Comparison of ENCODE assay signal across 8 cellular contexts in genomic region chr7:71733108-71733870, GRCh38.
DNase-seq lines count a peak whose midpoint lies in the region; ATAC-seq and TF ChIP-seq lines count a peak whose summit lies in the region.

No MANE protein-coding gene starts in this region.

- no peaks in the 10 kb centered on the region for H3K36me3 ChIP-seq in left lung

- intact Hi-C loops in left lung (cut with DNase I): loop anchor here in 1 of 2 donors (10.0 kb wide), 1 partner anchor 898 kb away; no protein-coding TSS in a partner anchor

- ATAC-seq in GM19438 (IDR thresholded peaks at IDR 0.05; ENCODE audit: low read depth, unreplicated experiment) (peak; percentile 47), left lung (peak; percentile 90), GM21786 (IDR thresholded peaks at IDR 0.05; ENCODE audit: unreplicated experiment) (no peak)

- DNase-seq in Ammon's horn (ENCODE audit: low spot score): peak; percentile 84
- DNase-seq in NCI-H2171 (lab: John Stamatoyannopoulos, UW): peak; percentile 92
- peak; percentile 46 to 60 for DNase-seq in activated CD4-positive, alpha-beta T cell treated with anti-CD3 and anti-CD28 coated beads for 24 hours (ENCODE audit: low read depth in 2 of 2)
- peak; percentile 81 for DNase-seq in coronary artery (ENCODE audit: low spot score)
- DNase-seq in left lung: peak; percentile 69 to 93
- peak; percentile 70 to 73 for DNase-seq in stimulated activated CD4-positive, alpha-beta T cell treated with anti-CD3 and anti-CD28 coated beads, Interleukin-2, amount 100 ng/mL, for 48 hours

- H3K4me3 ChIP-seq in coronary artery: peak overlapping the region; percentile 65
- H3K4me3 ChIP-seq in left lung: no peak overlapping the region

- no peaks in the 10 kb centered on the region for H3K9me3 ChIP-seq in left lung

- H3K4me1 ChIP-seq in left lung: no peaks in the 10 kb centered on the region

- peaks cover 0 to 8% of the 10 kb centered on the region in 2 donors for H3K27me3 ChIP-seq in left lung

- H3K27ac ChIP-seq in coronary artery (no peak overlapping the region), left lung (no peak overlapping the region)

- TF ChIP-seq CTCF in coronary artery (IDR thresholded peaks at IDR 0.05): peak; percentile 88
- TF ChIP-seq CTCF in left lung (IDR thresholded peaks at IDR 0.05): peak; percentile 82 to 88
